In the genomic region with DNA sequence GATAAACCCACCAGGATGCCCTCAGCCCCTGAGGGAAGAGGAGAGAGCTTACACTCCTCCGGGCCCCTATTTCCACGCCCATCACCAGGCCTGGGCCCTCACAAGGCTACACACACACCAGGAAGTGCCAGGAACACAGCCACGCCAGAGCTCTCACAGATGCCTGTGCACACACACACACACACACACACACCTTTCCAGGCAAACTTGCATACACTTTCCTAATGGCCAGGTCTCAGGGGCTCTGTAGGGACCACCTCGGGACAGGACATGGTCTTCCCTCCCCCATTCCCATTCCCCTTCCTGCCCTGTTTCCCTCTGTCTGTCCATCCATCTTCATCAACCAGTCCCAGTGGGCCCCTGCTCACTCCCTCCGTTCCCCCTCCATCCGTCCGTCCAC, we compare ENCODE assay signal across 15 cellular contexts. TPM values are rescaled to one million over a fixed set of nuclear protein-coding genes. Genes with fewer than 3 reads are reported as not detected.
DNase-seq lines count a peak whose midpoint lies in the region; ATAC-seq, FAIRE-seq and TF ChIP-seq lines count a peak whose summit lies in the region.
"Had no signal": no experiment of that assay in that cellular context is flagged by ENCODE, and none has a peak within 500 bp of the region (broad histone marks: within the 10 kb centered on the region; RNA-seq: fewer than 3 reads in every experiment).

No MANE protein-coding gene starts in this region.

- DNase-seq in right atrium auricular region (ENCODE audit: low spot score) (no peak), Right ventricle myocardium superior (no peak), RWPE2 (ENCODE audit: low spot score) (no peak), keratinocyte (ENCODE audit: low read depth, low spot score) (no peak), suprapubic skin (ENCODE audit: low spot score in 2 of 2) (no peak), posterior vena cava (ENCODE audit: low spot score) (no peak), NCI-H510A treated with DMSO at 0.1 percent for 48 hours (lab: John Stamatoyannopoulos, UW) (no peak)
- DNase-seq: activated CD4-positive, alpha-beta T cell treated with anti-CD3 and anti-CD28 coated beads, Interleukin-2, amount 10 ng/mL, durations not matched to agents 7 days and 5 days; effector CD4-positive, alpha-beta T cell; NCI-H226; sigmoid colon; stimulated activated CD4-positive, alpha-beta T cell treated with anti-CD3 and anti-CD28 coated beads, Interleukin-4, amount 100 ng/mL, for 24 hours had no signal

- WGBS in suprapubic skin = 77% methylated on average over 7 of the region's 7 CpGs

- no peak for TF ChIP-seq POLR2A in suprapubic skin (IDR thresholded peaks at IDR 0.05)

- peaks cover 0 to 27% of the 10 kb centered on the region in 2 donors for H3K4me1 ChIP-seq in right atrium auricular region
- H3K4me1 ChIP-seq in RWPE2 (ENCODE audit: insufficient read depth, poor library complexity, severe bottlenecking) = peaks cover 37% of the 10 kb centered on the region
- H3K4me1 ChIP-seq in keratinocyte (ENCODE audit: control insufficient read depth, extremely low read depth, insufficient read depth, low read length) = peaks cover 23% of the 10 kb centered on the region
- H3K4me1 ChIP-seq in suprapubic skin = peaks cover 19% of the 10 kb centered on the region

- H3K79me2 ChIP-seq in keratinocyte (ENCODE audit: control insufficient read depth, insufficient read depth, low read length) = no peaks in the 10 kb centered on the region

- H3K9me1 ChIP-seq in keratinocyte (ENCODE audit: control insufficient read depth, extremely low read depth, insufficient read depth, low read length) = no peaks in the 10 kb centered on the region

- H3K36me3 ChIP-seq in right atrium auricular region (no peaks in the 10 kb centered on the region), RWPE2 (ENCODE audit: low read depth) (peaks cover 14% of the 10 kb centered on the region), keratinocyte (ENCODE audit: control insufficient read depth in 2 of 2, extremely low read depth in 1 of 2, insufficient read depth in 2 of 2, low read length in 2 of 2) (peaks cover 1 to 3% of the 10 kb centered on the region in 2 experiments), suprapubic skin (no peaks in the 10 kb centered on the region)
- H3K36me3 ChIP-seq: sigmoid colon had no signal

- no peak for TF ChIP-seq EP300 in suprapubic skin (IDR thresholded peaks at IDR 0.05)

- TF ChIP-seq CTCF in right atrium auricular region (IDR thresholded peaks at IDR 0.05) (no peak), RWPE2 (IDR thresholded peaks at IDR 0.05; ENCODE audit: poor library complexity, severe bottlenecking) (no peak), keratinocyte (optimal IDR thresholded peaks at IDR 0.05 in 1 of 3, IDR thresholded peaks at IDR 0.05 in 1 of 3, conservative IDR thresholded peaks at IDR 0.05 in 1 of 3; ENCODE audit: extremely low read depth in 1 of 3, insufficient read depth in 2 of 3, low read length in 3 of 3) (no peak), suprapubic skin (IDR thresholded peaks at IDR 0.05) (no peak)

- H3K27me3 ChIP-seq in right atrium auricular region = no peaks in the 10 kb centered on the region
- H3K27me3 ChIP-seq in RWPE2 (ENCODE audit: insufficient read depth, poor library complexity, severe bottlenecking) = no peaks in the 10 kb centered on the region
- no peaks in the 10 kb centered on the region for H3K27me3 ChIP-seq in keratinocyte (ENCODE audit: control insufficient read depth, extremely low read depth, insufficient read depth, low read length)
- H3K27me3 ChIP-seq in suprapubic skin = no peaks in the 10 kb centered on the region
- H3K27me3 ChIP-seq: sigmoid colon had no signal

- H4K20me1 ChIP-seq in keratinocyte (ENCODE audit: control insufficient read depth, extremely low read depth, insufficient read depth, low read length) = no peaks in the 10 kb centered on the region

- no peak for FAIRE-seq in keratinocyte (lab: Jason Lieb, UNC)
- FAIRE-seq: frontal cortex, urothelium cell line had no signal

- H3K27ac ChIP-seq in right atrium auricular region = peak overlapping the region; percentile 60 to 62
- H3K27ac ChIP-seq in RWPE2 (ENCODE audit: poor library complexity, severe bottlenecking) = peak overlapping the region; percentile 64
- peak overlapping the region; percentile 74 for H3K27ac ChIP-seq in keratinocyte (ENCODE audit: control insufficient read depth, insufficient read depth, low read length)
- peak overlapping the region; percentile 3 for H3K27ac ChIP-seq in suprapubic skin

- no peak overlapping the region for H2AFZ ChIP-seq in keratinocyte (ENCODE audit: control insufficient read depth, low read length)

- H3K9me3 ChIP-seq in right atrium auricular region = no peaks in the 10 kb centered on the region
- no peaks in the 10 kb centered on the region for H3K9me3 ChIP-seq in RWPE2 (ENCODE audit: severe bottlenecking)
- H3K9me3 ChIP-seq in keratinocyte (ENCODE audit: control insufficient read depth, low read depth, low read length) = no peaks in the 10 kb centered on the region
- H3K9me3 ChIP-seq in suprapubic skin = no peaks in the 10 kb centered on the region
- H3K9me3 ChIP-seq: sigmoid colon had no signal

- ATAC-seq in Right ventricle myocardium superior (ENCODE audit: poor library complexity) = no peak
- ATAC-seq in RWPE2 (ENCODE audit: low read depth) = no peak
- no peak for ATAC-seq in HG02763 (IDR thresholded peaks at IDR 0.05; ENCODE audit: unreplicated experiment)

- no peak overlapping the region for H3K9ac ChIP-seq in keratinocyte (ENCODE audit: control insufficient read depth, extremely low read depth, insufficient read depth, low read length)

- H3K4me2 ChIP-seq in keratinocyte (ENCODE audit: control insufficient read depth, extremely low read depth, insufficient read depth, low read depth, low read length) = no peak overlapping the region

- dilution Hi-C loops in keratinocyte (cut with MboI; ENCODE audit: extremely low pct_ligation_motif_present, low sequenced_read_pairs) = no loop called here

- intact Hi-C loops in Right ventricle myocardium superior (cut with DNase I) = no loop called here
- intact Hi-C loops in posterior vena cava (cut with DNase I) = no loop called here

- H3K4me3 ChIP-seq in right atrium auricular region = no peak overlapping the region
- no peak overlapping the region for H3K4me3 ChIP-seq in RWPE2 (ENCODE audit: severe bottlenecking)
- no peak overlapping the region for H3K4me3 ChIP-seq in keratinocyte (ENCODE audit: control insufficient read depth in 2 of 3, extremely low read depth in 1 of 3, insufficient read depth in 2 of 3, low read depth in 1 of 3, low read length in 3 of 3)
- H3K4me3 ChIP-seq in suprapubic skin = no peak overlapping the region
- H3K4me3 ChIP-seq: sigmoid colon had no signal

RNA-seq across cellular contexts. Expression of gene EPHA2, which starts 9.7 kb away (rescaled TPM):
- total RNA-seq in right atrium auricular region = 10 to 100 TPM; 17.5 to 43.5 TPM
- 7.3 TPM for total RNA-seq in Right ventricle myocardium superior
- polyA plus RNA-seq in keratinocyte = 55.6 to 70.9 TPM (median 60.3 TPM) in 3 replicates
- polyA plus RNA-seq in keratinocyte (2011; ENCODE audit: low read depth) = 31.9 TPM
- polyA plus RNA-seq in keratinocyte (2011; cell fraction: cytosol; rRNA removed) = 36.6 and 49.9 TPM in 2 replicates
- 176 and 195 TPM in 2 replicates for polyA plus RNA-seq in keratinocyte (2011; cell fraction: nucleus; rRNA removed)
- polyA plus RNA-seq in keratinocyte (2012; ENCODE audit: low replicate concordance) = 64.4 and 71.6 TPM in 2 replicates
- polyA minus RNA-seq in keratinocyte = 113 to 223 TPM (median 129 TPM) in 3 replicates
- 152 TPM for polyA minus RNA-seq in keratinocyte (2011; cell fraction: cytosol; rRNA and poly(A)+ RNA removed)
- 153 and 207 TPM in 2 replicates for polyA minus RNA-seq in keratinocyte (2011; cell fraction: nucleus; rRNA and poly(A)+ RNA removed)
- total RNA-seq in suprapubic skin = 100 to 1,000 TPM in 3 of 4 donors, 10 to 100 TPM in 1; 59.0 to 145 (median 104) TPM
- total RNA-seq in posterior vena cava = 10 to 100 TPM in 1 of 2 donors, 1 to 10 TPM in 1; 7.8 to 15.4 TPM
- total RNA-seq: activated CD4-positive, alpha-beta T cell treated with anti-CD3 and anti-CD28 coated beads, Interleukin-2, amount 10 ng/mL, durations not matched to agents 7 days and 5 days had no signal

RNA-seq across cellular contexts. Expression of gene ARHGEF19, which starts 46.9 kb away (rescaled TPM):
- total RNA-seq in right atrium auricular region (1 to 10 TPM; 1.5 to 4.8 TPM), Right ventricle myocardium superior (1.8 TPM), suprapubic skin (10 to 100 TPM; 33.0 to 83.8 (median 45.7) TPM), posterior vena cava (1 to 10 TPM; 4.7 to 5.5 TPM)
- 5.0 to 7.1 TPM (median 5.1 TPM) in 3 replicates for polyA plus RNA-seq in keratinocyte
- polyA plus RNA-seq in keratinocyte (2011; ENCODE audit: low read depth) = 2.4 TPM
- 2.6 and 4.1 TPM in 2 replicates for polyA plus RNA-seq in keratinocyte (2011; cell fraction: cytosol; rRNA removed)
- 10.6 and 14.4 TPM in 2 replicates for polyA plus RNA-seq in keratinocyte (2011; cell fraction: nucleus; rRNA removed)
- 2.1 and 5.8 TPM in 2 replicates for polyA plus RNA-seq in keratinocyte (2012; ENCODE audit: low replicate concordance)
- polyA minus RNA-seq in keratinocyte = 4.3 to 8.0 TPM (median 4.6 TPM) in 3 replicates
- 4.4 TPM for polyA minus RNA-seq in keratinocyte (2011; cell fraction: cytosol; rRNA and poly(A)+ RNA removed)
- polyA minus RNA-seq in keratinocyte (2011; cell fraction: nucleus; rRNA and poly(A)+ RNA removed) = 3.0 and 4.4 TPM in 2 replicates

Comparison
In these comparisons a context has a peak if more than half of its experiments do, and no peak if none do; other contexts are left out.
1. H3K27ac ChIP-seq: peak in every context shown above with its lines; median percentile 74 in keratinocyte; 64 in RWPE2; 61 in right atrium auricular region; 3 in suprapubic skin.
2. RNA of gene ARHGEF19, which starts 46.9 kb away (total RNA-seq): 33.0 to 83.8 TPM in suprapubic skin; 4.7 to 5.5 TPM in posterior vena cava, 1.5 to 4.8 TPM in right atrium auricular region and 1.8 TPM in Right ventricle myocardium superior (single experiment); every median in the first group is over 4 times any median in the second.